ENCODE assay signal across 3 cellular contexts in the genomic region with DNA sequence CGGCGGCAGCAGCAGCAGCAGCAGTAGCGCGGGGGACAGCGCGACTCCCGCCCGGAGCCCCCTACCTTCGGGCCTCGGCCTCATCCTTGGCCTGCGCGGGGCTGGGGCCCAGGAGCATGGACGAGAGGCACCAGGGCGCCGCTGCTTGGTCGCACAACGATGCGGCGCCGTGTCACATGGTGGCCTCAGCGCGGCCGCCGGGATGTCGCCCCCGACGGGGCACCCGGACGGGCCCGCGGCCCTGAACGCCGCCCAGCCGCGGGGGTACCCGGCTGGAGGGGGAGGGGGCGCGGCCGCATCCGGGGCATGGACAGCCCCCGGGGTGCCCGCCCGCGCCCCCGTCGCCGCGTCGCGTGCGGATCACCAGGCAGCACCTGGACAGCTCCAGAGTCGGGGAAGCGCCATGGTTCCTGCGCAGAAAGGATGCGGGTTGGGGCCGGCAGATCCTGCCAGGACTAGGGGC.
A peak's percentile ranks its signal among the peaks of the same experiment; 100 is the strongest.
TF ChIP-seq lines count a peak whose summit lies in the region.

No MANE protein-coding gene starts in this region.

TF ChIP-seq in SK-N-SH, 30 proteins besides CTCF, POLR2A, EP300 and RAD21:
- TF ChIP-seq, protein P1, sequence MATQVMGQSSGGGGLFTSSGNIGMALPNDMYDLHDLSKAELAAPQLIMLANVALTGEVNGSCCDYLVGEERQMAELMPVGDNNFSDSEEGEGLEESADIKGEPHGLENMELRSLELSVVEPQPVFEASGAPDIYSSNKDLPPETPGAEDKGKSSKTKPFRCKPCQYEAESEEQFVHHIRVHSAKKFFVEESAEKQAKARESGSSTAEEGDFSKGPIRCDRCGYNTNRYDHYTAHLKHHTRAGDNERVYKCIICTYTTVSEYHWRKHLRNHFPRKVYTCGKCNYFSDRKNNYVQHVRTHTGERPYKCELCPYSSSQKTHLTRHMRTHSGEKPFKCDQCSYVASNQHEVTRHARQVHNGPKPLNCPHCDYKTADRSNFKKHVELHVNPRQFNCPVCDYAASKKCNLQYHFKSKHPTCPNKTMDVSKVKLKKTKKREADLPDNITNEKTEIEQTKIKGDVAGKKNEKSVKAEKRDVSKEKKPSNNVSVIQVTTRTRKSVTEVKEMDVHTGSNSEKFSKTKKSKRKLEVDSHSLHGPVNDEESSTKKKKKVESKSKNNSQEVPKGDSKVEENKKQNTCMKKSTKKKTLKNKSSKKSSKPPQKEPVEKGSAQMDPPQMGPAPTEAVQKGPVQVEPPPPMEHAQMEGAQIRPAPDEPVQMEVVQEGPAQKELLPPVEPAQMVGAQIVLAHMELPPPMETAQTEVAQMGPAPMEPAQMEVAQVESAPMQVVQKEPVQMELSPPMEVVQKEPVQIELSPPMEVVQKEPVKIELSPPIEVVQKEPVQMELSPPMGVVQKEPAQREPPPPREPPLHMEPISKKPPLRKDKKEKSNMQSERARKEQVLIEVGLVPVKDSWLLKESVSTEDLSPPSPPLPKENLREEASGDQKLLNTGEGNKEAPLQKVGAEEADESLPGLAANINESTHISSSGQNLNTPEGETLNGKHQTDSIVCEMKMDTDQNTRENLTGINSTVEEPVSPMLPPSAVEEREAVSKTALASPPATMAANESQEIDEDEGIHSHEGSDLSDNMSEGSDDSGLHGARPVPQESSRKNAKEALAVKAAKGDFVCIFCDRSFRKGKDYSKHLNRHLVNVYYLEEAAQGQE (IDR thresholded peaks at IDR 0.05; ENCODE audit: low read depth, low read length) = 0 out of 2 replicates have a peak, but pooled peaks have one; percentile 28
- TF ChIP-seq FOXM1 (IDR thresholded peaks at IDR 0.05; ENCODE audit: low read depth) = no peak

TF ChIP-seq in SK-N-SH treated with all-trans-retinoic acid at 6 μM for 48 hours, 23 proteins besides CTCF, POLR2A, EP300 and RAD21:
- TF ChIP-seq ZC3H10 (CRISPR knock-in tag; IDR thresholded peaks at IDR 0.05) = no peak
- TF ChIP-seq, protein P2, sequence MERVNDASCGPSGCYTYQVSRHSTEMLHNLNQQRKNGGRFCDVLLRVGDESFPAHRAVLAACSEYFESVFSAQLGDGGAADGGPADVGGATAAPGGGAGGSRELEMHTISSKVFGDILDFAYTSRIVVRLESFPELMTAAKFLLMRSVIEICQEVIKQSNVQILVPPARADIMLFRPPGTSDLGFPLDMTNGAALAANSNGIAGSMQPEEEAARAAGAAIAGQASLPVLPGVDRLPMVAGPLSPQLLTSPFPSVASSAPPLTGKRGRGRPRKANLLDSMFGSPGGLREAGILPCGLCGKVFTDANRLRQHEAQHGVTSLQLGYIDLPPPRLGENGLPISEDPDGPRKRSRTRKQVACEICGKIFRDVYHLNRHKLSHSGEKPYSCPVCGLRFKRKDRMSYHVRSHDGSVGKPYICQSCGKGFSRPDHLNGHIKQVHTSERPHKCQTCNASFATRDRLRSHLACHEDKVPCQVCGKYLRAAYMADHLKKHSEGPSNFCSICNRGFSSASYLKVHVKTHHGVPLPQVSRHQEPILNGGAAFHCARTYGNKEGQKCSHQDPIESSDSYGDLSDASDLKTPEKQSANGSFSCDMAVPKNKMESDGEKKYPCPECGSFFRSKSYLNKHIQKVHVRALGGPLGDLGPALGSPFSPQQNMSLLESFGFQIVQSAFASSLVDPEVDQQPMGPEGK (CRISPR knock-in tag; IDR thresholded peaks at IDR 0.05; ENCODE audit: borderline replicate concordance) = no peak
- no peak for TF ChIP-seq GLIS3 (CRISPR knock-in tag; IDR thresholded peaks at IDR 0.05)
- TF ChIP-seq, protein P3, sequence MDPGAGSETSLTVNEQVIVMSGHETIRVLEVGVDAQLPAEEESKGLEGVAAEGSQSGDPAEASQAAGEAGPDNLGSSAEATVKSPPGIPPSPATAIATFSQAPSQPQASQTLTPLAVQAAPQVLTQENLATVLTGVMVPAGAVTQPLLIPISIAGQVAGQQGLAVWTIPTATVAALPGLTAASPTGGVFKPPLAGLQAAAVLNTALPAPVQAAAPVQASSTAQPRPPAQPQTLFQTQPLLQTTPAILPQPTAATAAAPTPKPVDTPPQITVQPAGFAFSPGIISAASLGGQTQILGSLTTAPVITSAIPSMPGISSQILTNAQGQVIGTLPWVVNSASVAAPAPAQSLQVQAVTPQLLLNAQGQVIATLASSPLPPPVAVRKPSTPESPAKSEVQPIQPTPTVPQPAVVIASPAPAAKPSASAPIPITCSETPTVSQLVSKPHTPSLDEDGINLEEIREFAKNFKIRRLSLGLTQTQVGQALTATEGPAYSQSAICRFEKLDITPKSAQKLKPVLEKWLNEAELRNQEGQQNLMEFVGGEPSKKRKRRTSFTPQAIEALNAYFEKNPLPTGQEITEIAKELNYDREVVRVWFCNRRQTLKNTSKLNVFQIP (CRISPR knock-in tag; IDR thresholded peaks at IDR 0.05; ENCODE audit: borderline replicate concordance, low read depth) = no peak
- TF ChIP-seq OSR1 (CRISPR knock-in tag; IDR thresholded peaks at IDR 0.05) = no peak
- TF ChIP-seq ZFP3 (CRISPR knock-in tag; IDR thresholded peaks at IDR 0.05) = no peak

TF ChIP-seq in GM12878, 131 proteins besides CTCF, POLR2A, EP300 and RAD21:
- TF ChIP-seq SUZ12 (IDR thresholded peaks at IDR 0.05; ENCODE audit: unreplicated experiment) (no peak), NR2C1 (IDR thresholded peaks at IDR 0.05) (no peak), NFIC (IDR thresholded peaks at IDR 0.05; ENCODE audit: low read depth, low read length) (no peak), BMI1 (IDR thresholded peaks at IDR 0.05; ENCODE audit: borderline replicate concordance) (no peak), ZNF622 (IDR thresholded peaks at IDR 0.05) (no peak)
- TF ChIP-seq, protein P1 (IDR thresholded peaks at IDR 0.05; ENCODE audit: low read depth, low read length) = peak; percentile 41; the same call in 1 of the 2 replicates
